1 cellular context compared by ENCODE assay signal in the genomic region with DNA sequence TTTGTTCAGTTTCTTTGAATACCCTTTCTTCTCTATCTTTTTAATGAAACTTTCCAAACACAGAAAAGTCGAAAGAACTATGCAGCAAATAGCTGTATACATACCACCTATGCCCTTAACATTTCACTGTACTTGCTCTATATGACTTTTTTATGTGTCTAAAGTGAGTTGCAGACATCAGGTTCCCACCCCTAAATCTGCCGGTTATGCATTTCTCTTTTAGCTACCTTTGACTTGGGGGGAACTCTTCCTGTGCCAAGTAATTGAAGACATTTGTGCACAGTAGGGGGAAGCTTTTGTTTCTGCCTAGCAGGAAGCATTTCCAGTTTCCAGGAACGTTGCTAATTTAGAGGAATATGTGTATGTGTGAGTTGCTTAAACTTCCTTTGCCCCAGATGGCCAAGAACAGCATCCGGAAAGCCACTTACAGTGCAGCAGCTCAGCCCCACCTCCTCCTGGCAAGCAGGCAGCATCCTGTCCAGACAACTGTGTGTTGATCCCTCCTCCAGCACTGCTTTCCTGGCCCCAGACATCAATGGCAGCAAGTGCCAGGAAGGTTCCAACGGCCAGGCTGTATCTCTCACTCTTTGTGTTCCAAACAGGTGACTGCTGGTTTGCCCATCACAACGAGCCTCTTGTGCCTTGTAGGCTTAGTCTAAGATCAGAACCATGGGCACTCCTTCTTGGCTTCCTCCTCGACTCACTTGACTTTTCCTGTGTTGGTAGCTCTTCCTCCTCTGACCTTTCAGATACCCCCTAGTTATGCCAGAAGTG.
TF ChIP-seq lines count a peak whose summit lies in the region.

No MANE protein-coding gene starts in this region.

TF ChIP-seq in GM23338, 12 proteins besides CTCF, POLR2A, EP300 and RAD21:
- TF ChIP-seq, protein P1, sequence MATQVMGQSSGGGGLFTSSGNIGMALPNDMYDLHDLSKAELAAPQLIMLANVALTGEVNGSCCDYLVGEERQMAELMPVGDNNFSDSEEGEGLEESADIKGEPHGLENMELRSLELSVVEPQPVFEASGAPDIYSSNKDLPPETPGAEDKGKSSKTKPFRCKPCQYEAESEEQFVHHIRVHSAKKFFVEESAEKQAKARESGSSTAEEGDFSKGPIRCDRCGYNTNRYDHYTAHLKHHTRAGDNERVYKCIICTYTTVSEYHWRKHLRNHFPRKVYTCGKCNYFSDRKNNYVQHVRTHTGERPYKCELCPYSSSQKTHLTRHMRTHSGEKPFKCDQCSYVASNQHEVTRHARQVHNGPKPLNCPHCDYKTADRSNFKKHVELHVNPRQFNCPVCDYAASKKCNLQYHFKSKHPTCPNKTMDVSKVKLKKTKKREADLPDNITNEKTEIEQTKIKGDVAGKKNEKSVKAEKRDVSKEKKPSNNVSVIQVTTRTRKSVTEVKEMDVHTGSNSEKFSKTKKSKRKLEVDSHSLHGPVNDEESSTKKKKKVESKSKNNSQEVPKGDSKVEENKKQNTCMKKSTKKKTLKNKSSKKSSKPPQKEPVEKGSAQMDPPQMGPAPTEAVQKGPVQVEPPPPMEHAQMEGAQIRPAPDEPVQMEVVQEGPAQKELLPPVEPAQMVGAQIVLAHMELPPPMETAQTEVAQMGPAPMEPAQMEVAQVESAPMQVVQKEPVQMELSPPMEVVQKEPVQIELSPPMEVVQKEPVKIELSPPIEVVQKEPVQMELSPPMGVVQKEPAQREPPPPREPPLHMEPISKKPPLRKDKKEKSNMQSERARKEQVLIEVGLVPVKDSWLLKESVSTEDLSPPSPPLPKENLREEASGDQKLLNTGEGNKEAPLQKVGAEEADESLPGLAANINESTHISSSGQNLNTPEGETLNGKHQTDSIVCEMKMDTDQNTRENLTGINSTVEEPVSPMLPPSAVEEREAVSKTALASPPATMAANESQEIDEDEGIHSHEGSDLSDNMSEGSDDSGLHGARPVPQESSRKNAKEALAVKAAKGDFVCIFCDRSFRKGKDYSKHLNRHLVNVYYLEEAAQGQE (IDR thresholded peaks at IDR 0.05; ENCODE audit: unreplicated experiment), result no peak
- TF ChIP-seq NANOG (IDR thresholded peaks at IDR 0.05; ENCODE audit: borderline replicate concordance) (no peak), EZH2 (IDR thresholded peaks at IDR 0.05; ENCODE audit: low read depth, unreplicated experiment) (no peak), STAT1 (IDR thresholded peaks at IDR 0.05; ENCODE audit: unreplicated experiment) (no peak), ZNF331 (CRISPR knock-in tag; IDR thresholded peaks at IDR 0.05; ENCODE audit: low read depth) (no peak), EZH2phosphoT487 (IDR thresholded peaks at IDR 0.05; ENCODE audit: unreplicated experiment) (no peak), POLR2AphosphoS5 (IDR thresholded peaks at IDR 0.05; ENCODE audit: low read depth) (no peak), ZNF114 (CRISPR knock-in tag; IDR thresholded peaks at IDR 0.05) (no peak), CREB1 (CRISPR knock-in tag; IDR thresholded peaks at IDR 0.05; ENCODE audit: low read depth) (no peak)
- TF ChIP-seq, protein P2, sequence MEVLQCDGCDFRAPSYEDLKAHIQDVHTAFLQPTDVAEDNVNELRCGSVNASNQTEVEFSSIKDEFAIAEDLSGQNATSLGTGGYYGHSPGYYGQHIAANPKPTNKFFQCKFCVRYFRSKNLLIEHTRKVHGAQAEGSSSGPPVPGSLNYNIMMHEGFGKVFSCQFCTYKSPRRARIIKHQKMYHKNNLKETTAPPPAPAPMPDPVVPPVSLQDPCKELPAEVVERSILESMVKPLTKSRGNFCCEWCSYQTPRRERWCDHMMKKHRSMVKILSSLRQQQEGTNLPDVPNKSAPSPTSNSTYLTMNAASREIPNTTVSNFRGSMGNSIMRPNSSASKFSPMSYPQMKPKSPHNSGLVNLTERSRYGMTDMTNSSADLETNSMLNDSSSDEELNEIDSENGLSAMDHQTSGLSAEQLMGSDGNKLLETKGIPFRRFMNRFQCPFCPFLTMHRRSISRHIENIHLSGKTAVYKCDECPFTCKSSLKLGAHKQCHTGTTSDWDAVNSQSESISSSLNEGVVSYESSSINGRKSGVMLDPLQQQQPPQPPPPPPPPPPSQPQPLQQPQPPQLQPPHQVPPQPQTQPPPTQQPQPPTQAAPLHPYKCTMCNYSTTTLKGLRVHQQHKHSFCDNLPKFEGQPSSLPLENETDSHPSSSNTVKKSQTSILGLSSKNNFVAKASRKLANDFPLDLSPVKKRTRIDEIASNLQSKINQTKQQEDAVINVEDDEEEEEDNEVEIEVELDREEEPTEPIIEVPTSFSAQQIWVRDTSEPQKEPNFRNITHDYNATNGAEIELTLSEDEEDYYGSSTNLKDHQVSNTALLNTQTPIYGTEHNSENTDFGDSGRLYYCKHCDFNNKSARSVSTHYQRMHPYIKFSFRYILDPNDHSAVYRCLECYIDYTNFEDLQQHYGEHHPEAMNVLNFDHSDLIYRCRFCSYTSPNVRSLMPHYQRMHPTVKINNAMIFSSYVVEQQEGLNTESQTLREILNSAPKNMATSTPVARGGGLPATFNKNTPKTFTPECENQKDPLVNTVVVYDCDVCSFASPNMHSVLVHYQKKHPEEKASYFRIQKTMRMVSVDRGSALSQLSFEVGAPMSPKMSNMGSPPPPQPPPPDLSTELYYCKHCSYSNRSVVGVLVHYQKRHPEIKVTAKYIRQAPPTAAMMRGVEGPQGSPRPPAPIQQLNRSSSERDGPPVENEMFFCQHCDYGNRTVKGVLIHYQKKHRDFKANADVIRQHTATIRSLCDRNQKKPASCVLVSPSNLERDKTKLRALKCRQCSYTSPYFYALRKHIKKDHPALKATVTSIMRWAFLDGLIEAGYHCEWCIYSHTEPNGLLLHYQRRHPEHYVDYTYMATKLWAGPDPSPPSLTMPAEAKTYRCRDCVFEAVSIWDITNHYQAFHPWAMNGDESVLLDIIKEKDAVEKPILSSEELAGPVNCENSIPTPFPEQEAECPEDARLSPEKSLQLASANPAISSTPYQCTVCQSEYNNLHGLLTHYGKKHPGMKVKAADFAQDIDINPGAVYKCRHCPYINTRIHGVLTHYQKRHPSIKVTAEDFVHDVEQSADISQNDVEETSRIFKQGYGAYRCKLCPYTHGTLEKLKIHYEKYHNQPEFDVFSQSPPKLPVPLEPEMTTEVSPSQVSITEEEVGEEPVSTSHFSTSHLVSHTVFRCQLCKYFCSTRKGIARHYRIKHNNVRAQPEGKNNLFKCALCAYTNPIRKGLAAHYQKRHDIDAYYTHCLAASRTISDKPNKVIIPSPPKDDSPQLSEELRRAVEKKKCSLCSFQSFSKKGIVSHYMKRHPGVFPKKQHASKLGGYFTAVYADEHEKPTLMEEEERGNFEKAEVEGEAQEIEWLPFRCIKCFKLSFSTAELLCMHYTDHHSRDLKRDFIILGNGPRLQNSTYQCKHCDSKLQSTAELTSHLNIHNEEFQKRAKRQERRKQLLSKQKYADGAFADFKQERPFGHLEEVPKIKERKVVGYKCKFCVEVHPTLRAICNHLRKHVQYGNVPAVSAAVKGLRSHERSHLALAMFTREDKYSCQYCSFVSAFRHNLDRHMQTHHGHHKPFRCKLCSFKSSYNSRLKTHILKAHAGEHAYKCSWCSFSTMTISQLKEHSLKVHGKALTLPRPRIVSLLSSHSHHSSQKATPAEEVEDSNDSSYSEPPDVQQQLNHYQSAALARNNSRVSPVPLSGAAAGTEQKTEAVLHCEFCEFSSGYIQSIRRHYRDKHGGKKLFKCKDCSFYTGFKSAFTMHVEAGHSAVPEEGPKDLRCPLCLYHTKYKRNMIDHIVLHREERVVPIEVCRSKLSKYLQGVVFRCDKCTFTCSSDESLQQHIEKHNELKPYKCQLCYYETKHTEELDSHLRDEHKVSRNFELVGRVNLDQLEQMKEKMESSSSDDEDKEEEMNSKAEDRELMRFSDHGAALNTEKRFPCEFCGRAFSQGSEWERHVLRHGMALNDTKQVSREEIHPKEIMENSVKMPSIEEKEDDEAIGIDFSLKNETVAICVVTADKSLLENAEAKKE (CRISPR knock-in tag; IDR thresholded peaks at IDR 0.05), result no peak
TF ChIP-seq in GM23338: peak in this region for 0.
